In genomic region chr5:29024052-29024451, GRCh38 we compare ENCODE assay signal across 25 cellular contexts.
DNase-seq lines count a peak whose midpoint lies in the region; ATAC-seq, FAIRE-seq and TF ChIP-seq lines count a peak whose summit lies in the region.
"Had no signal": no experiment of that assay in that cellular context is flagged by ENCODE, and none has a peak within 500 bp of the region (broad histone marks: within the 10 kb centered on the region; RNA-seq: fewer than 3 reads in every experiment).

No MANE protein-coding gene starts in this region.

- H3K27ac ChIP-seq in HepG2 (ENCODE audit: extremely low read length, insufficient read depth, low read length) (no peak overlapping the region), right lobe of liver (no peak overlapping the region), K562 (ENCODE audit: extremely low read depth, low read depth, low read length) (no peak overlapping the region)
- H3K27ac ChIP-seq: 22Rv1, BLaER1 had no signal

- H3K36me3 Mint-ChIP-seq in stimulated activated naive B cell treated with anti-CD40 and anti-IgM and Interleukin-4, amounts not matched to agents 10 μg/mL and 1 μg/mL and 100 μg/mL, for 72 hours = no peaks in the 10 kb centered on the region
- H3K36me3 Mint-ChIP-seq: CD14-positive monocyte; CD4-positive, alpha-beta memory T cell; CD4-positive, CD25-positive, alpha-beta regulatory T cell; CD8-positive, alpha-beta memory T cell had no signal

- CTCF ChIA-PET in HepG2 (lab: Yijun Ruan, JAX; ENCODE audit: low intra/inter-chr PET ratio, low total read pairs) = no interaction called here
- CTCF ChIA-PET in K562 (lab: Yijun Ruan, JAX; ENCODE audit: low intra/inter-chr PET ratio) = no interaction called here

- no peak for TF ChIP-seq RAD21 in HepG2 (CRISPR knock-in tag; IDR thresholded peaks at IDR 0.05)
- no peak for TF ChIP-seq RAD21 in K562 (CRISPR knock-in tag; conservative IDR thresholded peaks at IDR 0.05 in 1 of 2, IDR thresholded peaks at IDR 0.05 in 1 of 2)

- POLR2A ChIA-PET in HepG2 (lab: Yijun Ruan, JAX) (no interaction called here), K562 (lab: Yijun Ruan, JAX) (no interaction called here)

- in situ Hi-C loops in HepG2 (cut with HindIII; ENCODE audit: extremely low pct_ligation_motif_present, low pct_unique_long_range_greater_than_20kb) (no loop called here), K562 (cut with MboI) (no loop called here)

- H3K27ac Mint-ChIP-seq in stimulated activated naive B cell treated with anti-CD40 and anti-IgM and Interleukin-4, amounts not matched to agents 10 μg/mL and 1 μg/mL and 100 μg/mL, for 72 hours = no peak overlapping the region
- H3K27ac Mint-ChIP-seq: CD14-positive monocyte; CD4-positive, alpha-beta memory T cell; CD4-positive, CD25-positive, alpha-beta regulatory T cell; CD8-positive, alpha-beta memory T cell had no signal

- H3K4me2 ChIP-seq in HepG2 (ENCODE audit: low read depth, low read length) (no peak overlapping the region), K562 (ENCODE audit: insufficient read depth, low read length) (no peak overlapping the region)
- H3K4me2 ChIP-seq: BLaER1 had no signal

- FAIRE-seq in HepG2 (lab: Jason Lieb, UNC) (no peak), K562 (lab: Jason Lieb, UNC) (no peak)
- FAIRE-seq: GM12878, GM12892, GM18507 had no signal

- H3K9me3 ChIP-seq in HepG2 (ENCODE audit: low read length) = no peaks in the 10 kb centered on the region
- H3K9me3 ChIP-seq in right lobe of liver = no peaks in the 10 kb centered on the region
- no peaks in the 10 kb centered on the region for H3K9me3 ChIP-seq in K562 (replicated peaks; ENCODE audit: control insufficient read depth, insufficient read depth, low read depth, low read length)
- H3K9me3 ChIP-seq: BE2C, BLaER1 had no signal

- H4K20me1 ChIP-seq in HepG2 (ENCODE audit: insufficient read depth, low read length) (no peaks in the 10 kb centered on the region), K562 (replicated peaks; ENCODE audit: control insufficient read depth, insufficient read depth, low read length) (no peaks in the 10 kb centered on the region)
- H4K20me1 ChIP-seq: BLaER1 had no signal

- intact Hi-C loops in HepG2 (cut with micrococcal nuclease; ENCODE audit: unreplicated experiment) = no loop called here
- intact Hi-C loops in right lobe of liver (cut with DNase I) = no loop called here
- intact Hi-C loops in K562 (cut with micrococcal nuclease) = no loop called here

- no peaks in the 10 kb centered on the region for H3K9me1 ChIP-seq in K562 (ENCODE audit: control insufficient read depth, insufficient read depth, low read length)

- TF ChIP-seq EP300 in HepG2 (IDR thresholded peaks at IDR 0.05; ENCODE audit: low read depth in 2 of 2, low read length in 2 of 2) (no peak), HepG2 (CRISPR knock-in tag; IDR thresholded peaks at IDR 0.05; ENCODE audit: borderline replicate concordance) (no peak), K562 (IDR thresholded peaks at IDR 0.05; ENCODE audit: low read length) (no peak)

- TF ChIP-seq CTCF in HepG2 (CRISPR knock-in tag; IDR thresholded peaks at IDR 0.05) (no peak), right lobe of liver (IDR thresholded peaks at IDR 0.05) (no peak), K562 (IDR thresholded peaks at IDR 0.05 in 2 of 3, conservative IDR thresholded peaks at IDR 0.05 in 1 of 3; ENCODE audit: insufficient read depth in 2 of 3, low read depth in 1 of 3, low read length in 3 of 3) (no peak)

- H3K36me3 ChIP-seq in HepG2 (replicated peaks in 1 of 2; ENCODE audit: control insufficient read depth in 1 of 2, insufficient read depth in 2 of 2, low read length in 2 of 2) (no peaks in the 10 kb centered on the region), right lobe of liver (no peaks in the 10 kb centered on the region), K562 (ENCODE audit: control insufficient read depth, insufficient read depth, low read length) (no peaks in the 10 kb centered on the region)
- H3K36me3 ChIP-seq: BE2C, BLaER1 had no signal

- BruUV-seq in HepG2 (replicated peaks; lab: Mats Ljungman, UMichigan) (no TSS peak), K562 (replicated peaks; lab: Mats Ljungman, UMichigan) (no TSS peak)

- 14% methylated on average over 4 of the region's 4 CpGs for WGBS in HepG2 (ENCODE audit: low lambda C conversion rate)
- 72% methylated on average over 4 of the region's 4 CpGs for WGBS in right lobe of liver (ENCODE audit: insufficient coverage, low coverage, low lambda C conversion rate, missing lambda C conversion rate)
- 55% methylated on average over 4 of the region's 4 CpGs for WGBS in K562 (ENCODE audit: insufficient coverage, low coverage, missing lambda C conversion rate)

- ATAC-seq in HepG2 (no peak), right lobe of liver (no peak), K562 (no peak), HG03432 (IDR thresholded peaks at IDR 0.05; ENCODE audit: unreplicated experiment) (no peak)
- no peak for ATAC-seq in stimulated activated naive B cell treated with anti-CD40 and anti-IgM and Interleukin-4, amounts not matched to agents 10 μg/mL and 1 μg/mL and 100 μg/mL, for 72 hours (replicated peaks)
- ATAC-seq: GM12878 had no signal

- TF ChIP-seq POLR2A in HepG2 (IDR thresholded peaks at IDR 0.05; ENCODE audit: insufficient read depth in 1 of 2, low read depth in 2 of 2, low read length in 2 of 2) = no peak
- TF ChIP-seq POLR2A in right lobe of liver (IDR thresholded peaks at IDR 0.05) = no peak
- TF ChIP-seq POLR2A in K562 (conservative IDR thresholded peaks at IDR 0.05) = no peak

- no peaks in the 10 kb centered on the region; a peak in 1 of 5 replicates for H3K27me3 ChIP-seq in HepG2 (ENCODE audit: control insufficient read depth in 1 of 2, insufficient read depth in 2 of 2, low read length in 2 of 2)
- H3K27me3 ChIP-seq in right lobe of liver = no peaks in the 10 kb centered on the region
- H3K27me3 ChIP-seq in K562 (ENCODE audit: control insufficient read depth in 2 of 2, insufficient read depth in 2 of 2, low read length in 2 of 2) = no peaks in the 10 kb centered on the region
- H3K27me3 ChIP-seq: BE2C, BLaER1 had no signal

- H3K4me1 Mint-ChIP-seq in stimulated activated naive B cell treated with anti-CD40 and anti-IgM and Interleukin-4, amounts not matched to agents 10 μg/mL and 1 μg/mL and 100 μg/mL, for 72 hours = no peaks in the 10 kb centered on the region
- H3K4me1 Mint-ChIP-seq: CD14-positive monocyte; CD4-positive, alpha-beta memory T cell; CD4-positive, CD25-positive, alpha-beta regulatory T cell; CD8-positive, alpha-beta memory T cell had no signal

- H2AFZ ChIP-seq in HepG2 (ENCODE audit: low read length) (no peak overlapping the region), K562 (ENCODE audit: low read depth, low read length) (no peak overlapping the region)

- no peaks in the 10 kb centered on the region for H3K27me3 Mint-ChIP-seq in stimulated activated naive B cell treated with anti-CD40 and anti-IgM and Interleukin-4, amounts not matched to agents 10 μg/mL and 1 μg/mL and 100 μg/mL, for 72 hours
- H3K27me3 Mint-ChIP-seq: CD4-positive, alpha-beta memory T cell; CD4-positive, CD25-positive, alpha-beta regulatory T cell; CD8-positive, alpha-beta memory T cell had no signal

- H3K9ac ChIP-seq in HepG2 (ENCODE audit: insufficient read depth, low read depth, low read length) (no peak overlapping the region), K562 (ENCODE audit: insufficient read depth in 1 of 2, low read depth in 2 of 2, low read length in 2 of 2) (no peak overlapping the region)
- H3K9ac ChIP-seq: BLaER1 had no signal

- DNase-seq in HepG2 (ENCODE audit: low spot score) (no peak), right lobe of liver (no peak), K562 (ENCODE audit: extremely low read depth in 1 of 4, low spot score in 3 of 4) (no peak)
- no peak for DNase-seq in stimulated activated naive B cell treated with anti-CD40 and anti-IgM and Interleukin-4, amounts not matched to agents 10 μg/mL and 1 μg/mL and 100 μg/mL, for 72 hours
- DNase-seq: ACHN; BE2C; C1 segment of cervical spinal cord; CD4-positive, alpha-beta memory T cell; CD4-positive, CD25-positive, alpha-beta regulatory T cell; CD8-positive, alpha-beta memory T cell; COR-L47; DMS 273 treated with DMSO at 0.1 percent for 48 hours; DMS153; DMS53; DMS79; DND-41; EL; GDM1 had no signal

- no peak overlapping the region for H3K4me3 Mint-ChIP-seq in stimulated activated naive B cell treated with anti-CD40 and anti-IgM and Interleukin-4, amounts not matched to agents 10 μg/mL and 1 μg/mL and 100 μg/mL, for 72 hours
- H3K4me3 Mint-ChIP-seq: CD14-positive monocyte; CD4-positive, alpha-beta memory T cell; CD8-positive, alpha-beta memory T cell had no signal

- H3K9me3 Mint-ChIP-seq in stimulated activated naive B cell treated with anti-CD40 and anti-IgM and Interleukin-4, amounts not matched to agents 10 μg/mL and 1 μg/mL and 100 μg/mL, for 72 hours = peaks cover 3% of the 10 kb centered on the region in 2 donors

- H3K4me3 ChIP-seq in HepG2 (replicated peaks in 1 of 3; ENCODE audit: insufficient read depth in 1 of 3, low read depth in 2 of 3, low read length in 3 of 3) (no peak overlapping the region), right lobe of liver (no peak overlapping the region), K562 (no peak overlapping the region)
- H3K4me3 ChIP-seq: BLaER1, GM12878 had no signal

- H3K4me1 ChIP-seq in HepG2 (ENCODE audit: insufficient read depth, low read length) = no peaks in the 10 kb centered on the region
- H3K4me1 ChIP-seq in right lobe of liver = no peaks in the 10 kb centered on the region
- H3K4me1 ChIP-seq in K562 (replicated peaks in 1 of 2; ENCODE audit: control insufficient read depth in 2 of 2, insufficient read depth in 2 of 2, low read length in 2 of 2) = no peaks in the 10 kb centered on the region
- H3K4me1 ChIP-seq: BE2C, BLaER1 had no signal

- H3K79me2 ChIP-seq in HepG2 (ENCODE audit: insufficient read depth, low read length) = no peaks in the 10 kb centered on the region
- no peaks in the 10 kb centered on the region for H3K79me2 ChIP-seq in K562 (ENCODE audit: control insufficient read depth, insufficient read depth, low read length)

TF ChIP-seq in HepG2, 621 proteins besides CTCF, POLR2A, EP300 and RAD21 (continues in another document):
- no peak for TF ChIP-seq REPIN1 (CRISPR knock-in tag; IDR thresholded peaks at IDR 0.05; ENCODE audit: borderline replicate concordance, low read depth)
- no peak for TF ChIP-seq ZNF260 (CRISPR knock-in tag; IDR thresholded peaks at IDR 0.05; ENCODE audit: borderline replicate concordance, low read depth)
- TF ChIP-seq ZNF891 (CRISPR knock-in tag; IDR thresholded peaks at IDR 0.05) = no peak
- no peak for TF ChIP-seq GABPA (IDR thresholded peaks at IDR 0.05; ENCODE audit: low read depth, low read length)
- no peak for TF ChIP-seq GABPA (CRISPR knock-in tag; IDR thresholded peaks at IDR 0.05; ENCODE audit: low read depth)
- TF ChIP-seq TMF1 (CRISPR knock-in tag; IDR thresholded peaks at IDR 0.05; ENCODE audit: low read depth) = no peak

TF ChIP-seq in K562, 482 proteins besides CTCF, POLR2A, EP300 and RAD21:
- TF ChIP-seq MAFF (IDR thresholded peaks at IDR 0.05; ENCODE audit: low read length) = peak; percentile 52; the same call in 1 of the 2 replicates
- peak; percentile 85 for TF ChIP-seq ZNF316 (IDR thresholded peaks at IDR 0.05)
- TF ChIP-seq MAFG (tag; conservative IDR thresholded peaks at IDR 0.05) = peak; percentile 62
- peak; percentile 53; the same call in 1 of the 2 replicates for TF ChIP-seq MAFK (IDR thresholded peaks at IDR 0.05; ENCODE audit: low read length)
- peak; percentile 47; the same call in 1 of the 2 replicates for TF ChIP-seq C11orf30 (IDR thresholded peaks at IDR 0.05; ENCODE audit: low read depth)
- TF ChIP-seq ZNF174 (CRISPR knock-in tag; IDR thresholded peaks at IDR 0.05) = no peak

Comparison
In these comparisons a context has a peak if more than half of its experiments do, and no peak if none do; other contexts are left out.
1. Of the 241 proteins assayed by ChIP-seq in both HepG2 and K562: peak only in HepG2: none; only in K562: MAFG; in both: MAFF and MAFK; in neither: 238.